25 cellular contexts compared by ENCODE assay signal in the genomic region with DNA sequence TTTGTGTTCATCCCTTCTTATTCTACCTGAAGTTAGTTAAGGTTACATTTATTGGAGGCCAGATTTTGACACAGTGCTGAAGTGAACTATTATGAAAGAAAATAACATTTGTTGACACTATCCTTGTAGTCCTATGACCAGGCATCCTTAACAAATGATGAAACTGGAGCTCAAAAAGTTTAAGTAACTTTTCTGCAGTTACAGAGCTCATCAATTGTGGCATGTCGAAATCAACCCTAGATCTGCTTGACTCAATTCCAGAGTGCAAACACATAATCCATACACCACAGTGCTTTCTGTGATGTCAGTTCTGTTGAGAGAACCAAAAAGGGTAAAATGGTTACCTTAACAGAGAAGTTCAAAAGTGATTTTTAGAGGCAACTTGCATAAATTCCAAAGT. TPM values are rescaled to one million over a fixed set of nuclear protein-coding genes. Genes with fewer than 3 reads are reported as not detected.
"Had no signal": no experiment of that assay in that cellular context is flagged by ENCODE, and none has a peak within 500 bp of the region (broad histone marks: within the 10 kb centered on the region; RNA-seq: fewer than 3 reads in every experiment).

No MANE protein-coding gene starts in this region.

- ATAC-seq: activated CD4-positive, alpha-beta T cell treated with anti-CD3 and anti-CD28 coated beads for 36 hours; activated T-cell treated with anti-CD3 and anti-CD28 coated beads, Interleukin-2, amount 50 U/mL, for 4 hours; foreskin keratinocyte; left lung; naive thymus-derived CD8-positive, alpha-beta T cell; sciatic nerve; stimulated activated memory B cell treated with anti-CD40 and anti-IgM and Interleukin-4, amounts not matched to agents 10 μg/mL and 1 μg/mL and 100 μg/mL, for 72 hours had no signal

- H3K27me3 Mint-ChIP-seq: activated CD4-positive, alpha-beta T cell treated with anti-CD3 and anti-CD28 coated beads for 36 hours; activated naive CD8-positive, alpha-beta T cell treated with anti-CD3 and anti-CD28 coated beads for 36 hours; naive thymus-derived CD8-positive, alpha-beta T cell had no signal

- H3K4me1 Mint-ChIP-seq: activated B cell treated with CpG ODN at 0.5 μM for 24 hours; activated CD4-positive, alpha-beta T cell treated with anti-CD3 and anti-CD28 coated beads for 36 hours; activated naive CD8-positive, alpha-beta T cell treated with anti-CD3 and anti-CD28 coated beads for 36 hours; naive thymus-derived CD8-positive, alpha-beta T cell; stimulated activated memory B cell treated with anti-CD40 and anti-IgM and Interleukin-4, amounts not matched to agents 10 μg/mL and 1 μg/mL and 100 μg/mL, for 72 hours had no signal

- DNase-seq: activated B cell treated with CpG ODN at 0.5 μM for 24 hours; activated CD4-positive, alpha-beta T cell treated with anti-CD3 and anti-CD28 coated beads for 36 hours; activated CD4-positive, alpha-beta T cell treated with anti-CD3 and anti-CD28 coated beads, Interleukin-2, amount 50 U/mL, for 4 hours; activated CD8-positive, alpha-beta memory T cell treated with anti-CD3 and anti-CD28 coated beads, Interleukin-2, amount 50 U/mL, for 48 hours; activated naive CD4-positive, alpha-beta T cell treated with Interleukin-2 at 50 U/mL for 16 hours; activated naive CD8-positive, alpha-beta T cell treated with anti-CD3 and anti-CD28 coated beads for 36 hours; activated T-cell treated with anti-CD3 and anti-CD28 coated beads, Interleukin-2, amount 50 U/mL, for 4 hours; amygdala; foreskin keratinocyte; kidney; left lung; naive thymus-derived CD8-positive, alpha-beta T cell; posterior cingulate gyrus; small intestine; stimulated activated CD4-positive, alpha-beta T cell treated with anti-CD3 and anti-CD28 coated beads, Interleukin-2, amount 100 ng/mL, for 24 hours; stomach; T-helper 9 cell had no signal

- H3K36me3 Mint-ChIP-seq: activated naive CD8-positive, alpha-beta T cell treated with anti-CD3 and anti-CD28 coated beads for 36 hours; mesothelial cell of epicardium; naive thymus-derived CD8-positive, alpha-beta T cell; neural progenitor cell; stimulated activated memory B cell treated with anti-CD40 and anti-IgM and Interleukin-4, amounts not matched to agents 10 μg/mL and 1 μg/mL and 100 μg/mL, for 72 hours had no signal

- H3K27me3 ChIP-seq: foreskin keratinocyte, left lung, neural progenitor cell, stomach, suprapubic skin, tibial nerve had no signal

- H3K4me3 ChIP-seq: left lung, neural progenitor cell, stomach, suprapubic skin, tibial nerve had no signal

- H3K9ac ChIP-seq: neural progenitor cell had no signal

- H3K36me3 ChIP-seq: left lung, neural progenitor cell, stomach, suprapubic skin, tibial nerve had no signal

- H3K4me1 ChIP-seq: foreskin keratinocyte, left lung, stomach, suprapubic skin had no signal

- H3K9me3 Mint-ChIP-seq: activated B cell treated with CpG ODN at 0.5 μM for 24 hours; activated naive CD8-positive, alpha-beta T cell treated with anti-CD3 and anti-CD28 coated beads for 36 hours; activated T-cell treated with anti-CD3 and anti-CD28 coated beads, Interleukin-2, amount 50 U/mL, for 4 hours; mesothelial cell of epicardium; naive thymus-derived CD8-positive, alpha-beta T cell; neural progenitor cell; stimulated activated memory B cell treated with anti-CD40 and anti-IgM and Interleukin-4, amounts not matched to agents 10 μg/mL and 1 μg/mL and 100 μg/mL, for 72 hours had no signal

- H3K4me3 Mint-ChIP-seq: activated B cell treated with CpG ODN at 0.5 μM for 24 hours; activated CD4-positive, alpha-beta T cell treated with anti-CD3 and anti-CD28 coated beads for 36 hours; activated naive CD8-positive, alpha-beta T cell treated with anti-CD3 and anti-CD28 coated beads for 36 hours; activated T-cell treated with anti-CD3 and anti-CD28 coated beads, Interleukin-2, amount 50 U/mL, for 4 hours; mesothelial cell of epicardium; naive thymus-derived CD8-positive, alpha-beta T cell; neural progenitor cell; stimulated activated memory B cell treated with anti-CD40 and anti-IgM and Interleukin-4, amounts not matched to agents 10 μg/mL and 1 μg/mL and 100 μg/mL, for 72 hours had no signal

- H3K9me3 ChIP-seq: left lung, stomach, suprapubic skin, tibial nerve had no signal

- H3K27ac Mint-ChIP-seq: activated B cell treated with CpG ODN at 0.5 μM for 24 hours; activated CD4-positive, alpha-beta T cell treated with anti-CD3 and anti-CD28 coated beads for 36 hours; activated naive CD8-positive, alpha-beta T cell treated with anti-CD3 and anti-CD28 coated beads for 36 hours; mesothelial cell of epicardium; naive thymus-derived CD8-positive, alpha-beta T cell; neural progenitor cell; stimulated activated memory B cell treated with anti-CD40 and anti-IgM and Interleukin-4, amounts not matched to agents 10 μg/mL and 1 μg/mL and 100 μg/mL, for 72 hours had no signal

RNA-seq across cellular contexts. Expression of a gene that starts 28.6 kb away (rescaled TPM):
- total RNA-seq: activated B cell treated with CpG ODN at 0.5 μM for 24 hours; activated CD4-positive, alpha-beta T cell treated with anti-CD3 and anti-CD28 coated beads for 36 hours; activated CD8-positive, alpha-beta memory T cell treated with anti-CD3 and anti-CD28 coated beads for 36 hours; activated naive CD8-positive, alpha-beta T cell treated with anti-CD3 and anti-CD28 coated beads for 36 hours; bronchial epithelial cell; naive thymus-derived CD8-positive, alpha-beta T cell had no signal
